Comparison of ENCODE assay signal across 22 cellular contexts in genomic region chr2:135727968-135728728, GRCh38.
"Had no signal": no experiment of that assay in that cellular context is flagged by ENCODE, and none has a peak within 500 bp of the region (broad histone marks: within the 10 kb centered on the region; RNA-seq: fewer than 3 reads in every experiment).

No MANE protein-coding gene starts in this region.

- H3K27ac Mint-ChIP-seq: activated CD4-positive, alpha-beta T cell treated with anti-CD3 and anti-CD28 coated beads for 36 hours; activated CD8-positive, alpha-beta memory T cell treated with anti-CD3 and anti-CD28 coated beads, Interleukin-2, amount 10 ng/mL, durations not matched to agents 7 days and 5 days; activated CD8-positive, alpha-beta T cell treated with anti-CD3 and anti-CD28 coated beads, Interleukin-2, amount 10 ng/mL, durations not matched to agents 7 days and 5 days; activated naive CD4-positive, alpha-beta T cell treated with anti-CD3 and anti-CD28 coated beads, Interleukin-2, amount 50 U/mL, for 24 hours; activated naive CD8-positive, alpha-beta T cell treated with anti-CD3 and anti-CD28 coated beads, Interleukin-2, amount 50 U/mL, for 24 hours; activated T-helper 2 cell treated with anti-CD3 and anti-CD28 coated beads, Interferon-gamma antibody, Interleukin-2, Interleukin-4, amounts not matched to agents 10 μg/mL and 5 μg/mL and 100 μg/mL, durations not matched to agents 14 hours and 24 hours and 36 hours; dendritic cell treated with granulocyte-macrophage colony-stimulating factor and Interleukin-4, amounts not matched to agents 40 ng/mL and 50 ng/mL, for 4 days; natural killer cell treated with Interleukin-12 subunit alpha and Interleukin-12 subunit beta and Interleukin-15 and Interleukin-18, amount 100 ng/mL, for 72 hours had no signal

- H3K27ac ChIP-seq: esophagus squamous epithelium, left ventricle myocardium inferior, skin epidermis, testis, transverse colon had no signal

- H3K27me3 ChIP-seq: esophagus squamous epithelium, testis, transverse colon had no signal

- H3K36me3 Mint-ChIP-seq: natural killer cell treated with Interleukin-12 subunit alpha and Interleukin-12 subunit beta and Interleukin-15 and Interleukin-18, amount 100 ng/mL, for 72 hours had no signal

- H3K9me3 ChIP-seq: esophagus squamous epithelium, left ventricle myocardium inferior, mucosa of descending colon, testis, transverse colon had no signal

- H3K27me3 Mint-ChIP-seq: activated CD4-positive, alpha-beta T cell treated with anti-CD3 and anti-CD28 coated beads for 36 hours; activated CD8-positive, alpha-beta memory T cell treated with anti-CD3 and anti-CD28 coated beads, Interleukin-2, amount 10 ng/mL, durations not matched to agents 7 days and 5 days; activated naive CD4-positive, alpha-beta T cell treated with anti-CD3 and anti-CD28 coated beads, Interleukin-2, amount 50 U/mL, for 24 hours; activated naive CD8-positive, alpha-beta T cell treated with anti-CD3 and anti-CD28 coated beads, Interleukin-2, amount 50 U/mL, for 24 hours; dendritic cell treated with granulocyte-macrophage colony-stimulating factor and Interleukin-4, amounts not matched to agents 40 ng/mL and 50 ng/mL, for 4 days; natural killer cell treated with Interleukin-12 subunit alpha and Interleukin-12 subunit beta and Interleukin-15 and Interleukin-18, amount 100 ng/mL, for 72 hours had no signal

- H3K9me3 Mint-ChIP-seq: activated naive CD4-positive, alpha-beta T cell treated with anti-CD3 and anti-CD28 coated beads, Interleukin-2, amount 50 U/mL, for 24 hours; activated naive CD8-positive, alpha-beta T cell treated with anti-CD3 and anti-CD28 coated beads, Interleukin-2, amount 50 U/mL, for 24 hours; activated T-helper 2 cell treated with anti-CD3 and anti-CD28 coated beads, Interferon-gamma antibody, Interleukin-2, Interleukin-4, amounts not matched to agents 10 μg/mL and 5 μg/mL and 100 μg/mL, durations not matched to agents 14 hours and 24 hours and 36 hours; dendritic cell treated with granulocyte-macrophage colony-stimulating factor and Interleukin-4, amounts not matched to agents 40 ng/mL and 50 ng/mL, for 4 days; natural killer cell treated with Interleukin-12 subunit alpha and Interleukin-12 subunit beta and Interleukin-15 and Interleukin-18, amount 100 ng/mL, for 72 hours had no signal

- H3K4me1 Mint-ChIP-seq: activated CD4-positive, alpha-beta T cell treated with anti-CD3 and anti-CD28 coated beads for 36 hours; activated CD8-positive, alpha-beta memory T cell treated with anti-CD3 and anti-CD28 coated beads, Interleukin-2, amount 10 ng/mL, durations not matched to agents 7 days and 5 days; activated naive CD4-positive, alpha-beta T cell treated with anti-CD3 and anti-CD28 coated beads, Interleukin-2, amount 50 U/mL, for 24 hours had no signal

- H3K4me3 Mint-ChIP-seq: activated CD4-positive, alpha-beta T cell treated with anti-CD3 and anti-CD28 coated beads for 36 hours; activated CD8-positive, alpha-beta memory T cell treated with anti-CD3 and anti-CD28 coated beads, Interleukin-2, amount 10 ng/mL, durations not matched to agents 7 days and 5 days; activated CD8-positive, alpha-beta T cell treated with anti-CD3 and anti-CD28 coated beads, Interleukin-2, amount 10 ng/mL, durations not matched to agents 7 days and 5 days; activated naive CD4-positive, alpha-beta T cell treated with anti-CD3 and anti-CD28 coated beads, Interleukin-2, amount 50 U/mL, for 24 hours; activated naive CD8-positive, alpha-beta T cell treated with anti-CD3 and anti-CD28 coated beads, Interleukin-2, amount 50 U/mL, for 24 hours; dendritic cell treated with granulocyte-macrophage colony-stimulating factor and Interleukin-4, amounts not matched to agents 40 ng/mL and 50 ng/mL, for 4 days; natural killer cell treated with Interleukin-12 subunit alpha and Interleukin-12 subunit beta and Interleukin-15 and Interleukin-18, amount 100 ng/mL, for 72 hours had no signal

- H3K4me1 ChIP-seq: esophagus squamous epithelium, left ventricle myocardium inferior, testis, transverse colon had no signal

- DNase-seq: activated CD4-positive, alpha-beta T cell treated with anti-CD3 and anti-CD28 coated beads for 36 hours; activated CD8-positive, alpha-beta memory T cell treated with anti-CD3 and anti-CD28 coated beads, Interleukin-2, amount 10 ng/mL, durations not matched to agents 7 days and 5 days; activated CD8-positive, alpha-beta T cell treated with anti-CD3 and anti-CD28 coated beads, Interleukin-2, amount 10 ng/mL, durations not matched to agents 7 days and 5 days; activated naive CD8-positive, alpha-beta T cell treated with anti-CD3 and anti-CD28 coated beads, Interleukin-2, amount 50 U/mL, for 24 hours; activated T-cell treated with anti-CD3 and anti-CD28 coated beads, Interleukin-2, amount 50 U/mL, for 48 hours; amygdala; central memory CD4-positive, alpha-beta T cell; esophagus squamous epithelium; kidney glomerular epithelial cell; left ventricle myocardium inferior; mucosa of descending colon; posterior cingulate gyrus; stimulated activated CD4-positive, alpha-beta T cell treated with anti-CD3 and anti-CD28 coated beads, Interleukin-12 subunit alpha, Interleukin-12 subunit beta, amount 100 ng/mL, for 4 hours; stimulated activated CD4-positive, alpha-beta T cell treated with anti-CD3 and anti-CD28 coated beads, Interleukin-4, amount 100 ng/mL, for 1 hour; stimulated activated naive CD8-positive, alpha-beta T cell treated with anti-CD3 and anti-CD28 coated beads, Interleukin-15, Interleukin-2, amounts not matched to agents 100 U/mL and 50 U/mL, for 24 hours; testis; transverse colon had no signal
